Comparison of ENCODE assay signal across 8 cellular contexts in genomic region chr3:53114412-53115074, GRCh38. TPM values are rescaled to one million over a fixed set of nuclear protein-coding genes. Genes with fewer than 3 reads are reported as not detected.
DNase-seq lines count a peak whose midpoint lies in the region; ATAC-seq and TF ChIP-seq lines count a peak whose summit lies in the region.

No MANE protein-coding gene starts in this region.

- H3K4me1 ChIP-seq in muscle layer of colon (ENCODE audit: insufficient read depth, low read length): peaks cover 39% of the 10 kb centered on the region

- H3K27ac ChIP-seq in WERI-Rb-1 (0 out of 2 replicates have a peak overlapping the region, but pooled peaks have one; percentile 17), muscle layer of colon (ENCODE audit: low read depth, low read length) (peak overlapping the region; percentile 71)

- H3K27me3 ChIP-seq in WERI-Rb-1 (ENCODE audit: insufficient read depth, low read depth, severe bottlenecking): no peaks in the 10 kb centered on the region
- no peaks in the 10 kb centered on the region for H3K27me3 ChIP-seq in muscle layer of colon (ENCODE audit: control insufficient read depth in 1 of 2, insufficient read depth in 2 of 2, low read length in 2 of 2)

- H3K9ac ChIP-seq in muscle layer of colon (ENCODE audit: low read length): no peak overlapping the region

- H3K4me3 Mint-ChIP-seq in CD14-positive monocyte: no peak overlapping the region

- H3K4me3 ChIP-seq in WERI-Rb-1 (ENCODE audit: low read depth, low read length): no peak overlapping the region
- H3K4me3 ChIP-seq in muscle layer of colon (ENCODE audit: low read depth in 1 of 2, low read length in 2 of 2): no peak overlapping the region

- H3K36me3 ChIP-seq in WERI-Rb-1 (peaks cover 24% of the 10 kb centered on the region), muscle layer of colon (ENCODE audit: insufficient read depth, low read length) (peaks cover 40% of the 10 kb centered on the region)

- TF ChIP-seq CTCF in CD14-positive monocyte (IDR thresholded peaks at IDR 0.05) (no peak), WERI-Rb-1 (IDR thresholded peaks at IDR 0.05; ENCODE audit: low read depth, low read length) (no peak)

- H3K9me3 Mint-ChIP-seq in CD14-positive monocyte: no peaks in the 10 kb centered on the region

- peaks cover 9% of the 10 kb centered on the region for H3K4me1 Mint-ChIP-seq in CD14-positive monocyte

- no peaks in the 10 kb centered on the region for H3K27me3 Mint-ChIP-seq in CD14-positive monocyte (ENCODE audit: low read depth in 3 of 3)

- no peak overlapping the region for H3K27ac Mint-ChIP-seq in CD14-positive monocyte

- peaks cover 32 to 54% of the 10 kb centered on the region in 2 donors for H3K36me3 Mint-ChIP-seq in CD14-positive monocyte

- H3K9me3 ChIP-seq in WERI-Rb-1 (ENCODE audit: severe bottlenecking) (no peaks in the 10 kb centered on the region), muscle layer of colon (ENCODE audit: low read length) (no peaks in the 10 kb centered on the region)

- intact Hi-C loops in CD14-positive monocyte (cut with micrococcal nuclease): loop anchor here (1.0 to 10.0 kb wide), 3 partner anchors 50 to 83 kb away; partner anchors contain the start of gene PRKCD (in 1 of the 2)

- no peak for ATAC-seq in GM18873 (IDR thresholded peaks at IDR 0.05; ENCODE audit: low FRiP score, unreplicated experiment)

- DNase-seq in CD14-positive monocyte (ENCODE audit: low spot score) (peak; percentile 74), HCEC 1CT (peak; percentile 41), WERI-Rb-1 (no peak), NCI-H524 treated with DMSO at 0.1 percent for 48 hours (lab: John Stamatoyannopoulos, UW) (no peak), GOT3 (lab: John Stamatoyannopoulos, UW) (no peak), NCI-H69 (lab: John Stamatoyannopoulos, UW) (no peak)

RNA-seq across cellular contexts. Expression of gene RFT1, which starts 15.7 kb away (rescaled TPM):
- polyA plus RNA-seq in CD14-positive monocyte: 10 to 100 TPM; 25.6 to 34.9 TPM

RNA-seq across cellular contexts. Expression of gene PRKCD, which starts 46.5 kb away (rescaled TPM):
- polyA plus RNA-seq in CD14-positive monocyte: 100 to 1,000 TPM; 123 to 158 TPM

Comparison
In these comparisons a context has a peak if more than half of its experiments do, and no peak if none do; other contexts are left out.
1. DNase-seq: peak in CD14-positive monocyte (single experiment) and HCEC 1CT (single experiment); none in WERI-Rb-1 (single experiment), NCI-H524 treated with DMSO at 0.1 percent for 48 hours (single experiment), GOT3 (single experiment) and NCI-H69 (single experiment).